In genomic region chr16:1474796-1475551, GRCh38 we compare ENCODE assay signal across 8 cellular contexts. TPM values are rescaled to one million over a fixed set of nuclear protein-coding genes. Genes with fewer than 3 reads are reported as not detected.
A peak's percentile ranks its signal among the peaks of the same experiment; 100 is the strongest.
DNase-seq lines count a peak whose midpoint lies in the region; ATAC-seq, FAIRE-seq and TF ChIP-seq lines count a peak whose summit lies in the region.

CLCN7 (minus strand) TSS chr16:1475028; CDS start chr16:1474974, 54 bp downstream.

- no peak for FAIRE-seq in D721Med (lab: Jason Lieb, UNC)

- no peak for TF ChIP-seq CTCF in D721Med (IDR thresholded peaks at IDR 0.05; ENCODE audit: insufficient read depth, missing control alignments)

- H3K9me3 ChIP-seq in HUES48 (ENCODE audit: control insufficient read depth, insufficient read depth, low read length), result no peaks in the 10 kb centered on the region
- no peaks in the 10 kb centered on the region for H3K9me3 ChIP-seq in muscle layer of duodenum (ENCODE audit: control insufficient read depth in 1 of 2, low read length in 2 of 2)

- H3K9ac ChIP-seq in HUES48 (ENCODE audit: low read depth, low read length), result peak within 1 kb of the TSS; percentile 88

- peak; percentile 89 for ATAC-seq in GM21390 (IDR thresholded peaks at IDR 0.05; ENCODE audit: unreplicated experiment)
- ATAC-seq in esophagus mucosa, result peak; percentile 90

- H3K27me3 ChIP-seq in HUES48 (ENCODE audit: control insufficient read depth, insufficient read depth, low read length), result peaks cover 6% of the 10 kb centered on the region; the same call in 1 of the 2 replicates
- H3K27me3 ChIP-seq in muscle layer of duodenum (ENCODE audit: low read depth, low read length), result no peaks in the 10 kb centered on the region

- no peaks in the 10 kb centered on the region for H3K36me3 ChIP-seq in HUES48 (ENCODE audit: control insufficient read depth, insufficient read depth, low read length)
- no peaks in the 10 kb centered on the region for H3K36me3 ChIP-seq in muscle layer of duodenum (ENCODE audit: control insufficient read depth in 1 of 2, insufficient read depth in 2 of 2, low read length in 2 of 2)

- H3K4me1 ChIP-seq in HUES48 (ENCODE audit: control insufficient read depth, insufficient read depth, low read length) (no peaks in the 10 kb centered on the region), muscle layer of duodenum (ENCODE audit: control insufficient read depth in 1 of 2, insufficient read depth in 2 of 2, low read length in 2 of 2) (peaks cover 3 to 42% of the 10 kb centered on the region in 2 donors)

- peak; percentile 99 for DNase-seq in D721Med (ENCODE audit: insufficient read length, low spot score)
- peak; percentile 92 to 93 for DNase-seq in activated T-cell treated with anti-CD3 and anti-CD28 coated beads, Interleukin-2, amount 50 U/mL, for 48 hours
- DNase-seq in stimulated activated CD8-positive, alpha-beta memory T cell treated with anti-CD3 and anti-CD28 coated beads, Interleukin-7, amount 100 ng/mL, for 24 hours (ENCODE audit: low read depth), result peak; percentile 75

- H3K4me3 ChIP-seq in HUES48 (ENCODE audit: low read depth, low read length) (peak within 1 kb of the TSS; percentile 76), muscle layer of duodenum (ENCODE audit: low read depth in 1 of 2, low read length in 2 of 2) (peak within 1 kb of the TSS; percentile 80 to 91)

- H3K27ac ChIP-seq in HUES48 (ENCODE audit: low read depth, low read length), result peak within 1 kb of the TSS; percentile 60
- H3K27ac ChIP-seq in muscle layer of duodenum (ENCODE audit: low read length), result peak within 1 kb of the TSS; percentile 69

TF ChIP-seq in PFSK-1, 5 proteins besides CTCF, POLR2A, EP300 and RAD21:
- TF ChIP-seq SIN3A (IDR thresholded peaks at IDR 0.05; ENCODE audit: borderline replicate concordance, insufficient read depth, low read length), result peak; percentile 94; the same call in 1 of the 2 replicates
- TF ChIP-seq FOXP2 (optimal IDR thresholded peaks at IDR 0.05; ENCODE audit: borderline replicate concordance, extremely low read depth, extremely low read length, insufficient read depth), result peak; percentile 56
- TF ChIP-seq TAF1 (IDR thresholded peaks at IDR 0.05; ENCODE audit: borderline replicate concordance, insufficient read depth, low read length), result no peak
- TF ChIP-seq REST (IDR thresholded peaks at IDR 0.05; ENCODE audit: insufficient read depth in 1 of 2, low read depth in 2 of 2, low read length in 2 of 2), result 0 out of 4 replicates have a peak, but pooled peaks of 1 of the 2 experiments have one; percentile 5
- TF ChIP-seq POLR2AphosphoS5 (IDR thresholded peaks at IDR 0.05; ENCODE audit: low read depth, low read length), result peak; percentile 70
TF ChIP-seq in PFSK-1: peak in this region for 4.

RNA-seq across cellular contexts. Expression of gene CLCN7, which starts in this region (rescaled TPM):
- 114 TPM for polyA plus RNA-seq in PFSK-1 (2012; ENCODE audit: insufficient read length, low read depth)
- 18.6 TPM for total RNA-seq in esophagus mucosa

Comparison
In these comparisons a context has a peak if more than half of its experiments do, and no peak if none do; other contexts are left out.
1. Peak in every context shown above with its lines: DNase-seq, ATAC-seq, H3K4me3 ChIP-seq and H3K27ac ChIP-seq.